Comparison of ENCODE assay signal across 24 cellular contexts in genomic region chr4:4361883-4362282, GRCh38. TPM values are rescaled to one million over a fixed set of nuclear protein-coding genes. Genes with fewer than 3 reads are reported as not detected.
A peak's percentile ranks its signal among the peaks of the same experiment; 100 is the strongest.
DNase-seq lines count a peak whose midpoint lies in the region; ATAC-seq and TF ChIP-seq lines count a peak whose summit lies in the region.
"Had no signal": no experiment of that assay in that cellular context is flagged by ENCODE, and none has a peak within 500 bp of the region (broad histone marks: within the 10 kb centered on the region; RNA-seq: fewer than 3 reads in every experiment).

No MANE protein-coding gene starts in this region.

- H3K9ac ChIP-seq in OCI-LY1 (ENCODE audit: low read length): peak overlapping the region; percentile 44
- H3K9ac ChIP-seq: BLaER1, GM23248 had no signal

- H3K79me2 ChIP-seq in OCI-LY1 (ENCODE audit: insufficient read depth, low read length): no peaks in the 10 kb centered on the region

- no peaks in the 10 kb centered on the region for H3K27me3 ChIP-seq in OCI-LY1 (ENCODE audit: insufficient read depth, low read length)
- H3K27me3 ChIP-seq: BLaER1, Peyer's patch had no signal

- H4K20me1 ChIP-seq in OCI-LY1 (ENCODE audit: insufficient read depth, low read length): no peaks in the 10 kb centered on the region
- H4K20me1 ChIP-seq: BLaER1 had no signal

- H3F3A ChIP-seq in OCI-LY1 (ENCODE audit: insufficient read depth, low read length): no peaks in the 10 kb centered on the region

- H3K9me3 ChIP-seq in OCI-LY1 (ENCODE audit: low read length): no peaks in the 10 kb centered on the region; the same call in 1 of the 2 replicates
- H3K9me3 ChIP-seq: Caco-2, Peyer's patch had no signal

- H3K36me3 Mint-ChIP-seq in immature natural killer cell: peaks cover 0 to 4% (median 0%) of the 10 kb centered on the region in 3 donors

- no peaks in the 10 kb centered on the region for H3K9me2 ChIP-seq in OCI-LY1 (ENCODE audit: low read depth, low read length)

- 0 out of 2 replicates have a peak overlapping the region, but pooled peaks have one; percentile 34 for H2AFZ ChIP-seq in OCI-LY1 (ENCODE audit: low read length)
- H2AFZ ChIP-seq: GM23248 had no signal

- peaks cover 10 to 24% of the 10 kb centered on the region in 2 donors for H3K9me3 Mint-ChIP-seq in stimulated activated naive CD8-positive, alpha-beta T cell treated with anti-CD3 and anti-CD28 coated beads, Interleukin-15, amount 100 ng/mL, for 72 hours
- peaks cover 0 to 2% (median 0%) of the 10 kb centered on the region in 6 donors for H3K9me3 Mint-ChIP-seq in immature natural killer cell

- peak; percentile 43 for ATAC-seq in stimulated activated naive CD8-positive, alpha-beta T cell treated with anti-CD3 and anti-CD28 coated beads, Interleukin-15, Interleukin-2, amounts not matched to agents 100 U/mL and 50 U/mL, for 24 hours
- no peak for ATAC-seq in stimulated activated naive CD8-positive, alpha-beta T cell treated with anti-CD3 and anti-CD28 coated beads, Interleukin-15, amount 100 ng/mL, for 72 hours

- TF ChIP-seq CTCF in OCI-LY1 (IDR thresholded peaks at IDR 0.05; ENCODE audit: low read length): no peak

- no peak overlapping the region for H3K27ac Mint-ChIP-seq in stimulated activated naive CD8-positive, alpha-beta T cell treated with anti-CD3 and anti-CD28 coated beads, Interleukin-15, amount 100 ng/mL, for 72 hours
- H3K27ac Mint-ChIP-seq in immature natural killer cell: peak overlapping the region in 5 of 6 donors; percentile 17 to 90 (median 70)
- H3K27ac Mint-ChIP-seq: CD4-positive, alpha-beta T cell; IgD-negative memory B cell had no signal

- H3K4me1 Mint-ChIP-seq in stimulated activated naive CD8-positive, alpha-beta T cell treated with anti-CD3 and anti-CD28 coated beads, Interleukin-15, amount 100 ng/mL, for 72 hours: no peaks in the 10 kb centered on the region
- H3K4me1 Mint-ChIP-seq in immature natural killer cell: peaks cover 5 to 9% of the 10 kb centered on the region in 2 donors
- H3K4me1 Mint-ChIP-seq: IgD-negative memory B cell had no signal

- peaks cover 14% of the 10 kb centered on the region for H3K27me3 Mint-ChIP-seq in stimulated activated naive CD8-positive, alpha-beta T cell treated with anti-CD3 and anti-CD28 coated beads, Interleukin-15, amount 100 ng/mL, for 72 hours
- peaks cover 3 to 18% (median 5%) of the 10 kb centered on the region in 3 donors for H3K27me3 Mint-ChIP-seq in immature natural killer cell (ENCODE audit: low read depth in 3 of 3)
- H3K27me3 Mint-ChIP-seq: CD4-positive, alpha-beta T cell had no signal

- no peak overlapping the region for H3K4me3 Mint-ChIP-seq in stimulated activated naive CD8-positive, alpha-beta T cell treated with anti-CD3 and anti-CD28 coated beads, Interleukin-15, amount 100 ng/mL, for 72 hours
- peak overlapping the region in 2 of 5 donors; percentile 52 to 72 for H3K4me3 Mint-ChIP-seq in immature natural killer cell
- H3K4me3 Mint-ChIP-seq: CD4-positive, alpha-beta T cell; IgD-negative memory B cell had no signal

- H3K4me1 ChIP-seq in OCI-LY1 (ENCODE audit: insufficient read depth, low read length, severe bottlenecking): peaks cover 53% of the 10 kb centered on the region
- H3K4me1 ChIP-seq: Peyer's patch had no signal

- no peak overlapping the region for H3K4me3 ChIP-seq in OCI-LY1 (ENCODE audit: low read depth, low read length, poor library complexity, severe bottlenecking)
- H3K4me3 ChIP-seq: BLaER1, GM23248, Peyer's patch had no signal

- no peak for DNase-seq in stimulated activated naive CD8-positive, alpha-beta T cell treated with anti-CD3 and anti-CD28 coated beads, Interleukin-15, Interleukin-2, amounts not matched to agents 100 U/mL and 50 U/mL, for 24 hours
- no peak for DNase-seq in stimulated activated naive CD8-positive, alpha-beta T cell treated with anti-CD3 and anti-CD28 coated beads, Interleukin-15, amount 100 ng/mL, for 72 hours
- DNase-seq in immature natural killer cell: peak in 2 of 3 donors; percentile 7 to 54
- no peak for DNase-seq in CD1c-positive myeloid dendritic cell (ENCODE audit: extremely low spot score)
- DNase-seq in SKM-1 (lab: John Stamatoyannopoulos, UW; ENCODE audit: unreplicated experiment): no peak
- DNase-seq in D341Med (ENCODE audit: low spot score): no peak
- DNase-seq: Caco-2; CD4-positive, alpha-beta T cell; DMS 273 treated with DMSO at 0.1 percent for 48 hours; DMS79 treated with DMSO at 0.1 percent for 48 hours; GM23248; H7; NCI-H2029 treated with DMSO at 0.1 percent for 48 hours; NCI-H446 treated with DMSO at 0.1 percent for 48 hours; NCI-H526; NCI-H82; OCI-M1; SHP77 treated with DMSO at 0.1 percent for 48 hours; SW 1271 had no signal

- H3K4me2 ChIP-seq in OCI-LY1 (ENCODE audit: low read length): peak overlapping the region; percentile 17; the same call in 1 of the 2 replicates

- peak overlapping the region; percentile 93 for H3K27ac ChIP-seq in OCI-LY1 (ENCODE audit: low read depth, low read length, poor library complexity, severe bottlenecking)
- H3K27ac ChIP-seq: BLaER1, GM23248, HL-60, Peyer's patch had no signal

- no peaks in the 10 kb centered on the region for H3K36me3 ChIP-seq in OCI-LY1 (ENCODE audit: insufficient read depth, low read length)
- H3K36me3 ChIP-seq: BLaER1, Peyer's patch had no signal

RNA-seq across cellular contexts. Expression of gene NSG1, which starts 25.0 kb away (rescaled TPM):
- 1 to 10 TPM; 2.5 to 7.9 (median 4.5) TPM for polyA plus RNA-seq in immature natural killer cell

Comparison
In these comparisons a context has a peak if more than half of its experiments do, and no peak if none do; other contexts are left out.
1. DNase-seq: peak in immature natural killer cell (2 of 3); none in stimulated activated naive CD8-positive, alpha-beta T cell treated with anti-CD3 and anti-CD28 coated beads, Interleukin-15, Interleukin-2, amounts not matched to agents 100 U/mL and 50 U/mL, for 24 hours (single experiment), stimulated activated naive CD8-positive, alpha-beta T cell treated with anti-CD3 and anti-CD28 coated beads, Interleukin-15, amount 100 ng/mL, for 72 hours (0 of 2), CD1c-positive myeloid dendritic cell (single experiment), SKM-1 (single experiment) and D341Med (single experiment).
2. H3K27ac Mint-ChIP-seq: peak in immature natural killer cell (5 of 6); none in stimulated activated naive CD8-positive, alpha-beta T cell treated with anti-CD3 and anti-CD28 coated beads, Interleukin-15, amount 100 ng/mL, for 72 hours (0 of 2).